11 cellular contexts compared by ENCODE assay signal in genomic region chr18:72830109-72830508, GRCh38. TPM values are rescaled to one million over a fixed set of nuclear protein-coding genes. Genes with fewer than 3 reads are reported as not detected.
A peak's percentile ranks its signal among the peaks of the same experiment; 100 is the strongest.
DNase-seq lines count a peak whose midpoint lies in the region; ATAC-seq, FAIRE-seq and TF ChIP-seq lines count a peak whose summit lies in the region.
"Had no signal": no experiment of that assay in that cellular context is flagged by ENCODE, and none has a peak within 500 bp of the region (broad histone marks: within the 10 kb centered on the region; RNA-seq: fewer than 3 reads in every experiment).

No MANE protein-coding gene starts in this region.

- H3K4me1 ChIP-seq in K562 (replicated peaks in 1 of 2; ENCODE audit: control insufficient read depth in 2 of 2, insufficient read depth in 2 of 2, low read length in 2 of 2) (no peaks in the 10 kb centered on the region), psoas muscle (no peaks in the 10 kb centered on the region)
- H3K4me1 ChIP-seq: adrenal gland had no signal

- no peaks in the 10 kb centered on the region for H3K79me2 ChIP-seq in K562 (ENCODE audit: control insufficient read depth, insufficient read depth, low read length)

- no peak for TF ChIP-seq RAD21 in K562 (CRISPR knock-in tag; conservative IDR thresholded peaks at IDR 0.05 in 1 of 2, IDR thresholded peaks at IDR 0.05 in 1 of 2)

- TF ChIP-seq CTCF in GM20000 (IDR thresholded peaks at IDR 0.05; ENCODE audit: extremely low read depth, missing control alignments), result no peak
- TF ChIP-seq CTCF in K562 (IDR thresholded peaks at IDR 0.05 in 2 of 3, conservative IDR thresholded peaks at IDR 0.05 in 1 of 3; ENCODE audit: insufficient read depth in 2 of 3, low read depth in 1 of 3, low read length in 3 of 3), result no peak
- no peak for TF ChIP-seq CTCF in psoas muscle (IDR thresholded peaks at IDR 0.05)

- H3K9me3 Mint-ChIP-seq in activated T-cell treated with anti-CD3 and anti-CD28 coated beads, Interleukin-2, amount 50 U/mL, for 72 hours, result peaks cover 10% of the 10 kb centered on the region in 2 donors
- H3K9me3 Mint-ChIP-seq in activated T-helper 17 cell treated with anti-CD3 and anti-CD28 coated beads, Interleukin-2, amount 50 U/mL, for 72 hours, result peaks cover 16% of the 10 kb centered on the region

- no peak for TF ChIP-seq EP300 in K562 (IDR thresholded peaks at IDR 0.05; ENCODE audit: low read length)

- no peaks in the 10 kb centered on the region for H3K27me3 Mint-ChIP-seq in activated T-cell treated with anti-CD3 and anti-CD28 coated beads, Interleukin-2, amount 50 U/mL, for 72 hours (ENCODE audit: low read depth)
- H3K27me3 Mint-ChIP-seq in activated T-helper 17 cell treated with anti-CD3 and anti-CD28 coated beads, Interleukin-2, amount 50 U/mL, for 72 hours, result no peaks in the 10 kb centered on the region

- no peak overlapping the region for H2AFZ ChIP-seq in K562 (ENCODE audit: low read depth, low read length)

- no peaks in the 10 kb centered on the region for H4K20me1 ChIP-seq in K562 (replicated peaks; ENCODE audit: control insufficient read depth, insufficient read depth, low read length)

- in situ Hi-C loops in K562 (cut with MboI), result no loop called here

- CTCF ChIA-PET in K562 (lab: Yijun Ruan, JAX; ENCODE audit: low intra/inter-chr PET ratio), result no interaction called here

- DNase-seq in GM20000 (ENCODE audit: low spot score) (peak; percentile 15), MG63 (peak; percentile 34), K562 (ENCODE audit: extremely low read depth in 1 of 4, low spot score in 3 of 4) (no peak), midbrain (lab: John Stamatoyannopoulos, UW) (peak; percentile 2), psoas muscle (no peak), ureter (ENCODE audit: low spot score) (no peak)
- no peak for DNase-seq in activated T-cell treated with anti-CD3 and anti-CD28 coated beads, Interleukin-2, amount 50 U/mL, for 72 hours
- DNase-seq: naive B cell, NCI-H1930 had no signal

- H3K9ac ChIP-seq in K562 (ENCODE audit: insufficient read depth in 1 of 2, low read depth in 2 of 2, low read length in 2 of 2), result no peak overlapping the region

- no TSS peak for BruUV-seq in K562 (replicated peaks; lab: Mats Ljungman, UMichigan)

- no peak overlapping the region for H3K4me3 Mint-ChIP-seq in activated T-cell treated with anti-CD3 and anti-CD28 coated beads, Interleukin-2, amount 50 U/mL, for 72 hours
- no peak overlapping the region for H3K4me3 Mint-ChIP-seq in activated T-helper 17 cell treated with anti-CD3 and anti-CD28 coated beads, Interleukin-2, amount 50 U/mL, for 72 hours

- TF ChIP-seq POLR2A in K562 (conservative IDR thresholded peaks at IDR 0.05), result no peak

- WGBS in K562 (ENCODE audit: insufficient coverage, low coverage, missing lambda C conversion rate), result 0% methylated on average over 8 of the region's 10 CpGs
- WGBS in psoas muscle, 3 donors, result 17 to 30% (median 21%) methylated on average over 10 of the region's 10 CpGs

- ATAC-seq in K562 (no peak), psoas muscle (no peak)
- no peak for ATAC-seq in activated T-cell treated with anti-CD3 and anti-CD28 coated beads, Interleukin-2, amount 50 U/mL, for 72 hours (replicated peaks in 1 of 2)
- ATAC-seq in activated T-helper 17 cell treated with anti-CD3 and anti-CD28 coated beads, Interleukin-2, amount 50 U/mL, for 72 hours (replicated peaks), result no peak

- no peaks in the 10 kb centered on the region for H3K9me3 ChIP-seq in MG63
- H3K9me3 ChIP-seq in K562 (replicated peaks; ENCODE audit: control insufficient read depth, insufficient read depth, low read depth, low read length), result no peaks in the 10 kb centered on the region
- H3K9me3 ChIP-seq in psoas muscle, result no peaks in the 10 kb centered on the region
- H3K9me3 ChIP-seq: adrenal gland had no signal

- intact Hi-C loops in K562 (cut with micrococcal nuclease) (no loop called here), psoas muscle (cut with DNase I) (no loop called here)

- H3K27ac ChIP-seq in K562 (ENCODE audit: extremely low read depth, low read depth, low read length) (no peak overlapping the region), psoas muscle (no peak overlapping the region)
- H3K27ac ChIP-seq: adrenal gland had no signal

- no peak overlapping the region for H3K27ac Mint-ChIP-seq in activated T-cell treated with anti-CD3 and anti-CD28 coated beads, Interleukin-2, amount 50 U/mL, for 72 hours
- no peak overlapping the region for H3K27ac Mint-ChIP-seq in activated T-helper 17 cell treated with anti-CD3 and anti-CD28 coated beads, Interleukin-2, amount 50 U/mL, for 72 hours

- no peaks in the 10 kb centered on the region for H3K36me3 Mint-ChIP-seq in activated T-cell treated with anti-CD3 and anti-CD28 coated beads, Interleukin-2, amount 50 U/mL, for 72 hours (ENCODE audit: insufficient read depth in 2 of 2)
- H3K36me3 Mint-ChIP-seq in activated T-helper 17 cell treated with anti-CD3 and anti-CD28 coated beads, Interleukin-2, amount 50 U/mL, for 72 hours (ENCODE audit: low read depth), result no peaks in the 10 kb centered on the region

- H3K9me1 ChIP-seq in K562 (ENCODE audit: control insufficient read depth, insufficient read depth, low read length), result no peaks in the 10 kb centered on the region

- no peak for FAIRE-seq in K562 (lab: Jason Lieb, UNC)

- H3K4me1 Mint-ChIP-seq in activated T-cell treated with anti-CD3 and anti-CD28 coated beads, Interleukin-2, amount 50 U/mL, for 72 hours (ENCODE audit: low read depth), result no peaks in the 10 kb centered on the region
- H3K4me1 Mint-ChIP-seq in activated T-helper 17 cell treated with anti-CD3 and anti-CD28 coated beads, Interleukin-2, amount 50 U/mL, for 72 hours, result no peaks in the 10 kb centered on the region

- H3K36me3 ChIP-seq in MG63, result no peaks in the 10 kb centered on the region
- H3K36me3 ChIP-seq in K562 (ENCODE audit: control insufficient read depth, insufficient read depth, low read length), result no peaks in the 10 kb centered on the region
- no peaks in the 10 kb centered on the region for H3K36me3 ChIP-seq in psoas muscle (ENCODE audit: insufficient read depth in 1 of 2, low read depth in 1 of 2)
- H3K36me3 ChIP-seq: adrenal gland had no signal

- H3K4me3 ChIP-seq in MG63 (no peak overlapping the region), K562 (no peak overlapping the region), psoas muscle (no peak overlapping the region)
- H3K4me3 ChIP-seq: adrenal gland had no signal

- POLR2A ChIA-PET in K562 (lab: Yijun Ruan, JAX), result no interaction called here

- H3K27me3 ChIP-seq in MG63 (no peaks in the 10 kb centered on the region), K562 (ENCODE audit: control insufficient read depth in 2 of 2, insufficient read depth in 2 of 2, low read length in 2 of 2) (no peaks in the 10 kb centered on the region), psoas muscle (ENCODE audit: insufficient read depth in 3 of 3, low read length in 2 of 3) (no peaks in the 10 kb centered on the region)
- H3K27me3 ChIP-seq: adrenal gland had no signal

- H3K4me2 ChIP-seq in K562 (ENCODE audit: insufficient read depth, low read length), result no peak overlapping the region

TF ChIP-seq in K562, 482 proteins besides CTCF, POLR2A, EP300 and RAD21:
- TF ChIP-seq LARP7 (IDR thresholded peaks at IDR 0.05), result no peak
- 0 out of 2 replicates have a peak, but pooled peaks have one; percentile 28 for TF ChIP-seq EHMT2 (IDR thresholded peaks at IDR 0.05)

RNA-seq across cellular contexts. Expression of gene NETO1, which starts 37.7 kb away (rescaled TPM):
- total RNA-seq in MG63 (2014; rRNA removed; shearing (Covaris generic); ENCODE audit: low replicate concordance), result not detected in 2 replicates
- not detected in 2 replicates for total RNA-seq in K562 (2011; cell fraction: chromatin; rRNA removed; ENCODE audit: low replicate concordance)
- total RNA-seq in K562 (2011; cell fraction: nucleolus; rRNA removed), result not detected in 2 replicates
- not detected in 2 replicates for total RNA-seq in K562 (2011; cell fraction: nucleoplasm; rRNA removed)
- not detected in 2 replicates for total RNA-seq in K562 (2014; rRNA removed)
- total RNA-seq in K562 (2014; rRNA removed; fragmentation: Illumina TruSeq; extraction: Trizol), result not detected in 2 replicates
- not detected in 2 replicates for total RNA-seq in K562 (2015; rRNA removed; fragmentation: Illumina TruSeq; extraction: Trizol)
- total RNA-seq in K562 (2021), result not detected in 2 replicates
- not detected in 2 replicates for polyA plus RNA-seq in K562 (2011; rRNA removed)
- not detected in 2 replicates for polyA plus RNA-seq in K562 (2011; cell fraction: cytosol; rRNA removed)
- not detected in 2 replicates for polyA plus RNA-seq in K562 (2011; cell fraction: nucleus; rRNA removed)
- polyA plus RNA-seq in K562 (2012), result not detected in 2 replicates
- polyA plus RNA-seq in K562 (2014; fragmentation: Illumina TruSeq; extraction: Trizol), result not detected in 2 replicates
- polyA plus RNA-seq in K562 (2014; fragmentation: Nextera tagmentation; extraction: Ambion mirVana), result not detected
- not detected in 2 replicates for polyA plus RNA-seq in K562 (2014; rRNA removed)
- not detected in 2 replicates for polyA minus RNA-seq in K562 (2011; rRNA and poly(A)+ RNA removed)
- not detected in 2 replicates for polyA minus RNA-seq in K562 (2011; cell fraction: cytosol; rRNA and poly(A)+ RNA removed)
- not detected in 2 replicates for polyA minus RNA-seq in K562 (2011; cell fraction: nucleus; rRNA and poly(A)+ RNA removed)
- total RNA-seq in activated T-cell treated with anti-CD3 and anti-CD28 coated beads, Interleukin-2, amount 50 U/mL, for 72 hours, result under 1 TPM in 1 of 2 donors, not detected in 1; 0.72 TPM
- total RNA-seq in psoas muscle, result not detected
- under 1 TPM in 2 of 3 donors, not detected in 1; 0.06 to 0.09 TPM for polyA plus RNA-seq in psoas muscle
- total RNA-seq in ureter, result 2.6 TPM
- not detected for total RNA-seq in activated T-helper 17 cell treated with anti-CD3 and anti-CD28 coated beads, Interleukin-2, amount 50 U/mL, for 72 hours

Comparison
In these comparisons a context has a peak if more than half of its experiments do, and no peak if none do; other contexts are left out.
1. DNase-seq: peak in GM20000 (single experiment), MG63 (single experiment) and midbrain (single experiment); none in K562 (0 of 4), activated T-cell treated with anti-CD3 and anti-CD28 coated beads, Interleukin-2, amount 50 U/mL, for 72 hours (0 of 2), psoas muscle (0 of 2) and ureter (single experiment).